In the genomic region with DNA sequence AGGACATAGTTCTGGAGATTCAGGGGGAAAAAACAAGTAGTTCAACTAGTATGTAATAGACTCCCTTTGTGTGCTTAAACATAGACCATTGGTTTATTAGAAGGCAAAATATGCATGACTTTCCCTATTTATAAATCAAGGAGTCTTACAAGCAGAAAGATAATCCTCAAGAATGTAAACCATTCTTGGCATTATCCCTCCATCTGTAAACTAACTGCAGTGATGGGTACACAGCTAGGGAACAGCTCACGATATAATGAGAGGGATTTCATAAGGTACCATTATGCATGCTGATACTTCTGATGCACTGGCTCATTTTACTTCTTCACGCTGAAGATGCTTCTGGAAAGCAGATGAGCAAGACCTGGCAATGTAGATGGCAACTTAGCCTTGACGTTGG, we compare ENCODE assay signal across 9 cellular contexts. TPM values are rescaled to one million over a fixed set of nuclear protein-coding genes. Genes with fewer than 3 reads are reported as not detected.
DNase-seq lines count a peak whose midpoint lies in the region; ATAC-seq, FAIRE-seq and TF ChIP-seq lines count a peak whose summit lies in the region.
"Had no signal": no experiment of that assay in that cellular context is flagged by ENCODE, and none has a peak within 500 bp of the region (broad histone marks: within the 10 kb centered on the region; RNA-seq: fewer than 3 reads in every experiment).

No MANE protein-coding gene starts in this region.

- FAIRE-seq in RCC 7860 (lab: Jason Lieb, UNC): no peak

- H3K27me3 ChIP-seq in cardiac muscle cell: peaks cover 6% of the 10 kb centered on the region
- H3K27me3 ChIP-seq in thymus (ENCODE audit: control insufficient read depth, insufficient read depth): peaks cover 2% of the 10 kb centered on the region
- H3K27me3 ChIP-seq: foreskin keratinocyte had no signal

- H3K27ac ChIP-seq in cardiac muscle cell (no peak overlapping the region), thymus (ENCODE audit: low read depth) (no peak overlapping the region)
- H3K27ac ChIP-seq: foreskin keratinocyte had no signal

- no peaks in the 10 kb centered on the region for H3K36me3 ChIP-seq in cardiac muscle cell
- H3K36me3 ChIP-seq in thymus (ENCODE audit: control insufficient read depth, insufficient read depth): no peaks in the 10 kb centered on the region

- peaks cover 4% of the 10 kb centered on the region for H3K27me3 Mint-ChIP-seq in activated T-helper 2 cell treated with anti-CD3 and anti-CD28 coated beads, Interferon-gamma antibody, Interleukin-2, Interleukin-4, amounts not matched to agents 10 μg/mL and 5 μg/mL and 100 μg/mL, durations not matched to agents 14 hours and 24 hours and 36 hours (ENCODE audit: low read depth)

- DNase-seq in cardiac muscle cell (ENCODE audit: low read depth in 1 of 2, low spot score in 1 of 2) (no peak), left ventricle myocardium superior (no peak), iris pigment epithelial cell (ENCODE audit: low read depth) (peak; percentile 84), RCC 7860 (ENCODE audit: low spot score) (no peak)
- no peak for DNase-seq in activated T-helper 2 cell treated with anti-CD3 and anti-CD28 coated beads, Interferon-gamma antibody, Interleukin-2, Interleukin-4, amounts not matched to agents 10 μg/mL and 5 μg/mL and 100 μg/mL, durations not matched to agents 14 hours and 24 hours and 36 hours (ENCODE audit: low spot score)

- no peak for TF ChIP-seq CTCF in cardiac muscle cell (IDR thresholded peaks at IDR 0.05; ENCODE audit: low read depth, low read length)

- H3K4me3 ChIP-seq in cardiac muscle cell (peak overlapping the region; percentile 86), thymus (ENCODE audit: low read length) (peak overlapping the region; percentile 61)

- peak overlapping the region; percentile 78 for H3K27ac Mint-ChIP-seq in activated T-helper 2 cell treated with anti-CD3 and anti-CD28 coated beads, Interferon-gamma antibody, Interleukin-2, Interleukin-4, amounts not matched to agents 10 μg/mL and 5 μg/mL and 100 μg/mL, durations not matched to agents 14 hours and 24 hours and 36 hours

- peak overlapping the region; percentile 99 for H3K4me3 Mint-ChIP-seq in activated T-helper 2 cell treated with anti-CD3 and anti-CD28 coated beads, Interferon-gamma antibody, Interleukin-2, Interleukin-4, amounts not matched to agents 10 μg/mL and 5 μg/mL and 100 μg/mL, durations not matched to agents 14 hours and 24 hours and 36 hours (ENCODE audit: low read depth)

- H3K9me3 Mint-ChIP-seq in activated T-helper 2 cell treated with anti-CD3 and anti-CD28 coated beads, Interferon-gamma antibody, Interleukin-2, Interleukin-4, amounts not matched to agents 10 μg/mL and 5 μg/mL and 100 μg/mL, durations not matched to agents 14 hours and 24 hours and 36 hours: no peaks in the 10 kb centered on the region

- H3K4me1 ChIP-seq in cardiac muscle cell (ENCODE audit: low read depth) (peaks cover 12% of the 10 kb centered on the region), thymus (ENCODE audit: control insufficient read depth, insufficient read depth, low read length) (peaks cover 10% of the 10 kb centered on the region)

- peaks cover 36% of the 10 kb centered on the region for H3K4me1 Mint-ChIP-seq in activated T-helper 2 cell treated with anti-CD3 and anti-CD28 coated beads, Interferon-gamma antibody, Interleukin-2, Interleukin-4, amounts not matched to agents 10 μg/mL and 5 μg/mL and 100 μg/mL, durations not matched to agents 14 hours and 24 hours and 36 hours (ENCODE audit: low read depth)

- WGBS in thymus: 70% methylated on average over 3 of the region's 3 CpGs

- intact Hi-C loops in left ventricle myocardium superior (cut with micrococcal nuclease): no loop called here
- intact Hi-C loops in activated T-helper 2 cell treated with anti-CD3 and anti-CD28 coated beads, Interferon-gamma antibody, Interleukin-2, Interleukin-4, amounts not matched to agents 10 μg/mL and 5 μg/mL and 100 μg/mL, durations not matched to agents 14 hours and 24 hours and 36 hours (cut with micrococcal nuclease): loop anchor here (2.0 kb wide), 1 partner anchor 448 kb away; no protein-coding TSS in a partner anchor

- H3K36me3 Mint-ChIP-seq in activated T-helper 2 cell treated with anti-CD3 and anti-CD28 coated beads, Interferon-gamma antibody, Interleukin-2, Interleukin-4, amounts not matched to agents 10 μg/mL and 5 μg/mL and 100 μg/mL, durations not matched to agents 14 hours and 24 hours and 36 hours (ENCODE audit: low read depth): peaks cover 11% of the 10 kb centered on the region

- ATAC-seq in left ventricle myocardium superior (no peak), HG03045 (IDR thresholded peaks at IDR 0.05; ENCODE audit: unreplicated experiment) (no peak), GM18498 (IDR thresholded peaks at IDR 0.05; ENCODE audit: unreplicated experiment) (no peak)

- H3K9me3 ChIP-seq in cardiac muscle cell (ENCODE audit: low read depth): no peaks in the 10 kb centered on the region
- H3K9me3 ChIP-seq in thymus (ENCODE audit: control insufficient read depth): no peaks in the 10 kb centered on the region

RNA-seq across cellular contexts. Expression of a gene that starts 0.9 kb away (rescaled TPM):
- 1.3 and 3.5 TPM in 2 replicates for total RNA-seq in cardiac muscle cell
- 4.6 and 6.7 TPM in 2 replicates for polyA plus RNA-seq in cardiac muscle cell
- not detected for total RNA-seq in left ventricle myocardium superior
- 0.91 and 1.1 TPM in 2 replicates for total RNA-seq in activated T-helper 2 cell treated with anti-CD3 and anti-CD28 coated beads, Interferon-gamma antibody, Interleukin-2, Interleukin-4, amounts not matched to agents 10 μg/mL and 5 μg/mL and 100 μg/mL, durations not matched to agents 14 hours and 24 hours and 36 hours
- 9.5 TPM for polyA plus RNA-seq in thymus

RNA-seq across cellular contexts. Expression of a gene that starts 1.6 kb away (rescaled TPM):
- 30.9 and 57.3 TPM in 2 replicates for total RNA-seq in cardiac muscle cell
- 120 and 147 TPM in 2 replicates for polyA plus RNA-seq in cardiac muscle cell
- 163 TPM for total RNA-seq in left ventricle myocardium superior
- 48.3 and 50.0 TPM in 2 replicates for total RNA-seq in activated T-helper 2 cell treated with anti-CD3 and anti-CD28 coated beads, Interferon-gamma antibody, Interleukin-2, Interleukin-4, amounts not matched to agents 10 μg/mL and 5 μg/mL and 100 μg/mL, durations not matched to agents 14 hours and 24 hours and 36 hours
- polyA plus RNA-seq in thymus: 19.7 TPM
